23 cellular contexts compared by ENCODE assay signal in the genomic region with DNA sequence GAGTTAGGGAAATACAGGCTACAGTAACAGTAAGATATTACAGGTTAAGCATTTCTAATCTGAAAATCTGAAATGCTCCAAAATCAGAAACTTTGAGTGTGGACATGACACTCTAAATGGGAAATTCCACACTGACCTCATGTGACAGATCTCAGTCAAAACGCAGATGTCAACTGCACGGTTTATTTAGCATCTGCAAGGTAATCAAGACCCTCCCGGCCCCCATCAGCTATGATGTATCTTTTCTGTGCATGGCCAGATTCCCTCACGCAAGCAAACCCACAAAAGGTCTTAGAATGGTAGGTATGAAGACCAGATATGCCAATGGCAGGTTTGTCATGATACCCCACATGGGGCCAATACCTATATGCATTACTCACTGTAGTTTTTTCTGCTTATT.
DNase-seq lines count a peak whose midpoint lies in the region; ATAC-seq, FAIRE-seq and TF ChIP-seq lines count a peak whose summit lies in the region.
"Had no signal": no experiment of that assay in that cellular context is flagged by ENCODE, and none has a peak within 500 bp of the region (broad histone marks: within the 10 kb centered on the region; RNA-seq: fewer than 3 reads in every experiment).

No MANE protein-coding gene starts in this region.

- H3K18ac ChIP-seq in trophoblast cell (ENCODE audit: low read length), result no peak overlapping the region

- no peak overlapping the region for H2BK120ac ChIP-seq in trophoblast cell (ENCODE audit: insufficient read depth, low read length, poor library complexity)

- no peak overlapping the region for H2BK12ac ChIP-seq in trophoblast cell (ENCODE audit: low read length)

- H3K4me3 ChIP-seq in GM12878 (no peak overlapping the region), trophoblast cell (ENCODE audit: low read depth, low read length) (no peak overlapping the region), testis (no peak overlapping the region)
- H3K4me3 ChIP-seq: A549; BLaER1 treated with 17β-estradiol and CSF1 and Interleukin-3, amounts not matched to agents 10 nM and 100 nM; GM23338 had no signal

- RAD21 ChIA-PET in GM12878 (lab: Charles Lee; ENCODE audit: unreplicated experiment), result interaction anchor here (0.6 to 1.0 kb wide), 2 partner anchors 83 to 92 kb away, joined by 3 to 4 read pairs; a partner anchor contains a TSS

- CTCF ChIA-PET in GM12878 (lab: Yijun Ruan, JAX), result no interaction called here

- in situ Hi-C loops in GM12878 (cut with MboI), result no loop called here

- H3K79me2 ChIP-seq in GM12878 (ENCODE audit: control insufficient read depth, insufficient read depth, low read length), result no peaks in the 10 kb centered on the region
- no peaks in the 10 kb centered on the region for H3K79me2 ChIP-seq in trophoblast cell (ENCODE audit: control insufficient read depth, insufficient read depth, low read length, poor library complexity)

- POLR2A ChIA-PET in GM12878 (lab: Charles Lee), result no interaction called here

- H3K27me3 ChIP-seq in GM12878 (replicated peaks in 1 of 2; ENCODE audit: control insufficient read depth in 2 of 2, insufficient read depth in 2 of 2, low read length in 1 of 2), result no peaks in the 10 kb centered on the region
- no peaks in the 10 kb centered on the region for H3K27me3 ChIP-seq in trophoblast cell (ENCODE audit: insufficient read depth, low read length)
- H3K27me3 ChIP-seq in testis, result no peaks in the 10 kb centered on the region
- H3K27me3 ChIP-seq: BE2C; BLaER1 treated with 17β-estradiol and CSF1 and Interleukin-3, amounts not matched to agents 10 nM and 100 nM had no signal

- no peak overlapping the region for H3K4me2 ChIP-seq in GM12878 (ENCODE audit: control insufficient read depth, insufficient read depth)
- no peak overlapping the region for H3K4me2 ChIP-seq in trophoblast cell (ENCODE audit: low read length)
- H3K4me2 ChIP-seq: A549; BLaER1 treated with 17β-estradiol and CSF1 and Interleukin-3, amounts not matched to agents 10 nM and 100 nM; GM23338 had no signal

- H3K9me3 Mint-ChIP-seq in activated naive CD8-positive, alpha-beta T cell treated with anti-CD3 and anti-CD28 coated beads, Interleukin-2, amount 50 U/mL, for 24 hours, result peaks cover 5% of the 10 kb centered on the region
- no peaks in the 10 kb centered on the region for H3K9me3 Mint-ChIP-seq in activated naive CD8-positive, alpha-beta T cell treated with anti-CD3 and anti-CD28 coated beads for 36 hours
- H3K9me3 Mint-ChIP-seq: CD8-positive, alpha-beta memory T cell; GM23338; H9 had no signal

- no peak overlapping the region for H2BK5ac ChIP-seq in trophoblast cell (ENCODE audit: low read depth, low read length, poor library complexity)

- no peak overlapping the region for H3K9ac ChIP-seq in GM12878 (ENCODE audit: control insufficient read depth, insufficient read depth, low read length)
- no peak overlapping the region for H3K9ac ChIP-seq in trophoblast cell (ENCODE audit: low read length)
- H3K9ac ChIP-seq: BLaER1 treated with 17β-estradiol and CSF1 and Interleukin-3, amounts not matched to agents 10 nM and 100 nM had no signal

- no peak overlapping the region for H3K27ac Mint-ChIP-seq in activated naive CD8-positive, alpha-beta T cell treated with anti-CD3 and anti-CD28 coated beads, Interleukin-2, amount 50 U/mL, for 24 hours
- H3K27ac Mint-ChIP-seq in activated naive CD8-positive, alpha-beta T cell treated with anti-CD3 and anti-CD28 coated beads for 36 hours, result no peak overlapping the region
- H3K27ac Mint-ChIP-seq: CD14-positive monocyte; CD4-positive, alpha-beta T cell; CD8-positive, alpha-beta memory T cell; GM23338; H9 had no signal

- no peak overlapping the region for H4K12ac ChIP-seq in trophoblast cell (ENCODE audit: low read depth, low read length)

- H3K36me3 ChIP-seq in GM12878 (ENCODE audit: control insufficient read depth in 2 of 2, insufficient read depth in 2 of 2, low read length in 1 of 2) (no peaks in the 10 kb centered on the region), trophoblast cell (ENCODE audit: control insufficient read depth in 1 of 2, insufficient read depth in 2 of 2, low read length in 2 of 2) (no peaks in the 10 kb centered on the region), testis (ENCODE audit: low read depth, missing control alignments) (no peaks in the 10 kb centered on the region)
- H3K36me3 ChIP-seq: BE2C; BLaER1 treated with 17β-estradiol and CSF1 and Interleukin-3, amounts not matched to agents 10 nM and 100 nM had no signal

- peaks cover 19% of the 10 kb centered on the region for H3K4me1 Mint-ChIP-seq in activated naive CD8-positive, alpha-beta T cell treated with anti-CD3 and anti-CD28 coated beads, Interleukin-2, amount 50 U/mL, for 24 hours
- peaks cover 13% of the 10 kb centered on the region for H3K4me1 Mint-ChIP-seq in activated naive CD8-positive, alpha-beta T cell treated with anti-CD3 and anti-CD28 coated beads for 36 hours
- H3K4me1 Mint-ChIP-seq: H9 had no signal

- H2AK5ac ChIP-seq in trophoblast cell (ENCODE audit: low read length), result no peak overlapping the region

- DNase-seq in activated naive CD8-positive, alpha-beta T cell treated with anti-CD3 and anti-CD28 coated beads, Interleukin-2, amount 50 U/mL, for 24 hours, result no peak
- DNase-seq in activated naive CD8-positive, alpha-beta T cell treated with anti-CD3 and anti-CD28 coated beads for 36 hours, result no peak
- DNase-seq in GM12891 (ENCODE audit: insufficient read length, low spot score) (no peak), GM12878 (ENCODE audit: low read depth, low spot score) (no peak), trophoblast cell (peak; percentile 62 to 65), NCI-H524 (lab: John Stamatoyannopoulos, UW) (no peak), testis (no peak)
- DNase-seq: 8988T; ACHN; AML-193; BE2C; CD4-positive, alpha-beta T cell; CD8-positive, alpha-beta memory T cell; DMS 273 treated with DMSO at 0.1 percent for 48 hours; DMS79; GF-D8; H9 had no signal

- H3K27ac ChIP-seq in GM12878 (ENCODE audit: control insufficient read depth, insufficient read depth) (no peak overlapping the region), trophoblast cell (ENCODE audit: low read depth, low read length) (no peak overlapping the region), testis (no peak overlapping the region)
- H3K27ac ChIP-seq: A549; BLaER1 treated with 17β-estradiol and CSF1 and Interleukin-3, amounts not matched to agents 10 nM and 100 nM had no signal

- H3K4me1 ChIP-seq in GM12878 (ENCODE audit: control insufficient read depth, insufficient read depth, low read length) (peaks cover 10% of the 10 kb centered on the region), trophoblast cell (ENCODE audit: control insufficient read depth in 1 of 2, insufficient read depth in 2 of 2, low read length in 2 of 2) (no peaks in the 10 kb centered on the region), testis (no peaks in the 10 kb centered on the region)
- H3K4me1 ChIP-seq: BE2C had no signal

- no peak for TF ChIP-seq CTCF in GM12878 (IDR thresholded peaks at IDR 0.05 in 2 of 3, conservative IDR thresholded peaks at IDR 0.05 in 1 of 3; ENCODE audit: control insufficient read depth in 2 of 3, extremely low read depth in 1 of 3, insufficient read depth in 1 of 3, low read depth in 3 of 3, low read length in 3 of 3)
- no peak for TF ChIP-seq CTCF in testis (IDR thresholded peaks at IDR 0.05)

- no peak overlapping the region for H2AFZ ChIP-seq in GM12878 (ENCODE audit: control insufficient read depth, low read depth, low read length)
- no peak overlapping the region for H2AFZ ChIP-seq in trophoblast cell (ENCODE audit: insufficient read depth, low read length, poor library complexity)
- H2AFZ ChIP-seq: GM23338 had no signal

- intact Hi-C loops in GM12878 (cut with micrococcal nuclease; ENCODE audit: unreplicated experiment), result no loop called here
- intact Hi-C loops in testis (cut with DNase I; ENCODE audit: low total_unique reads), result no loop called here

- H3K79me1 ChIP-seq in trophoblast cell (ENCODE audit: low read length), result peaks cover 3% of the 10 kb centered on the region

- H4K8ac ChIP-seq in trophoblast cell (ENCODE audit: low read depth, low read length), result no peak overlapping the region

- no peak overlapping the region for H3K4ac ChIP-seq in trophoblast cell (ENCODE audit: low read depth, low read length)

- no peaks in the 10 kb centered on the region for H3K27me3 Mint-ChIP-seq in activated naive CD8-positive, alpha-beta T cell treated with anti-CD3 and anti-CD28 coated beads, Interleukin-2, amount 50 U/mL, for 24 hours
- no peaks in the 10 kb centered on the region for H3K27me3 Mint-ChIP-seq in activated naive CD8-positive, alpha-beta T cell treated with anti-CD3 and anti-CD28 coated beads for 36 hours
- H3K27me3 Mint-ChIP-seq: CD4-positive, alpha-beta T cell had no signal

- 38% methylated on average over 4 of the region's 4 CpGs for WGBS in GM12878 (ENCODE audit: insufficient coverage, insufficient replicate concordance, low lambda C conversion rate, missing lambda C conversion rate)
- WGBS in trophoblast cell (ENCODE audit: extremely low coverage, insufficient coverage, insufficient read length), result no CpG with 5 or more reads among the region's 4 CpGs
- 86 to 91% methylated on average over 4 of the region's 4 CpGs for WGBS in testis, 2 donors

- H4K91ac ChIP-seq in trophoblast cell (ENCODE audit: low read depth, low read length), result no peak overlapping the region

- H3K9me3 ChIP-seq in GM12878 (replicated peaks; ENCODE audit: control insufficient read depth, insufficient read depth, low read length) (no peaks in the 10 kb centered on the region; the same call in 1 of the 3 replicates), trophoblast cell (ENCODE audit: insufficient read depth, low read depth, low read length) (no peaks in the 10 kb centered on the region), testis (no peaks in the 10 kb centered on the region)
- H3K9me3 ChIP-seq: A549; BE2C; BLaER1 treated with 17β-estradiol and CSF1 and Interleukin-3, amounts not matched to agents 10 nM and 100 nM had no signal

- TF ChIP-seq POLR2A in GM12891 (IDR thresholded peaks at IDR 0.05; ENCODE audit: low read depth, low read length) (no peak), GM12878 (IDR thresholded peaks at IDR 0.05; ENCODE audit: low read depth, low read length) (no peak), testis (IDR thresholded peaks at IDR 0.05) (no peak)

- H3K23ac ChIP-seq in trophoblast cell (ENCODE audit: low read length), result no peak overlapping the region

- FAIRE-seq in GM12891 (lab: Jason Lieb, UNC), result peak; percentile 74
- no peak for FAIRE-seq in GM12878 (lab: Jason Lieb, UNC)
- FAIRE-seq: A549, D721Med had no signal

- SMC1A ChIA-PET in GM12878 (lab: Charles Lee; ENCODE audit: uncharacterized antibody, unreplicated experiment), result interaction anchor here (0.9 to 5.9 kb wide), 5 partner anchors 8 to 128 kb away, joined by 3 to 48 read pairs (median 3); no protein-coding TSS in a partner anchor

- no TSS peak for BruUV-seq in GM12878 (replicated peaks; lab: Mats Ljungman, UMichigan)

- TF ChIP-seq EP300 in GM12878 (IDR thresholded peaks at IDR 0.05; ENCODE audit: borderline replicate concordance in 1 of 2, control insufficient read depth in 1 of 2, low read depth in 2 of 2, low read length in 2 of 2), result no peak

- peak; percentile 28 for ATAC-seq in activated naive CD8-positive, alpha-beta T cell treated with anti-CD3 and anti-CD28 coated beads, Interleukin-2, amount 50 U/mL, for 24 hours
- peak; percentile 61 for ATAC-seq in GM12878
- ATAC-seq: A549, GM23338, HCT116 had no signal

- H3K36me3 Mint-ChIP-seq in activated naive CD8-positive, alpha-beta T cell treated with anti-CD3 and anti-CD28 coated beads, Interleukin-2, amount 50 U/mL, for 24 hours (ENCODE audit: low read depth), result no peaks in the 10 kb centered on the region
- H3K36me3 Mint-ChIP-seq in activated naive CD8-positive, alpha-beta T cell treated with anti-CD3 and anti-CD28 coated beads for 36 hours, result peaks cover 1% of the 10 kb centered on the region

- no peak overlapping the region for H3K4me3 Mint-ChIP-seq in activated naive CD8-positive, alpha-beta T cell treated with anti-CD3 and anti-CD28 coated beads, Interleukin-2, amount 50 U/mL, for 24 hours
- H3K4me3 Mint-ChIP-seq in activated naive CD8-positive, alpha-beta T cell treated with anti-CD3 and anti-CD28 coated beads for 36 hours, result no peak overlapping the region
- H3K4me3 Mint-ChIP-seq: CD14-positive monocyte; CD4-positive, alpha-beta T cell; CD8-positive, alpha-beta memory T cell; GM23338; H9 had no signal

- no peak overlapping the region for H3K14ac ChIP-seq in trophoblast cell (ENCODE audit: low read length)

- no peak for TF ChIP-seq RAD21 in GM12878 (IDR thresholded peaks at IDR 0.05; ENCODE audit: insufficient read depth, low read depth, low read length)

- no peaks in the 10 kb centered on the region for H4K20me1 ChIP-seq in GM12878 (ENCODE audit: control insufficient read depth, insufficient read depth)
- H4K20me1 ChIP-seq: BLaER1 treated with 17β-estradiol and CSF1 and Interleukin-3, amounts not matched to agents 10 nM and 100 nM had no signal

Comparison
In these comparisons a context has a peak if more than half of its experiments do, and no peak if none do; other contexts are left out.
1. DNase-seq: peak in trophoblast cell (2 of 2); none in activated naive CD8-positive, alpha-beta T cell treated with anti-CD3 and anti-CD28 coated beads, Interleukin-2, amount 50 U/mL, for 24 hours (single experiment), activated naive CD8-positive, alpha-beta T cell treated with anti-CD3 and anti-CD28 coated beads for 36 hours (single experiment), GM12891 (single experiment), GM12878 (single experiment), NCI-H524 (0 of 2) and testis (single experiment).